7 cellular contexts compared by ENCODE assay signal in the genomic region with DNA sequence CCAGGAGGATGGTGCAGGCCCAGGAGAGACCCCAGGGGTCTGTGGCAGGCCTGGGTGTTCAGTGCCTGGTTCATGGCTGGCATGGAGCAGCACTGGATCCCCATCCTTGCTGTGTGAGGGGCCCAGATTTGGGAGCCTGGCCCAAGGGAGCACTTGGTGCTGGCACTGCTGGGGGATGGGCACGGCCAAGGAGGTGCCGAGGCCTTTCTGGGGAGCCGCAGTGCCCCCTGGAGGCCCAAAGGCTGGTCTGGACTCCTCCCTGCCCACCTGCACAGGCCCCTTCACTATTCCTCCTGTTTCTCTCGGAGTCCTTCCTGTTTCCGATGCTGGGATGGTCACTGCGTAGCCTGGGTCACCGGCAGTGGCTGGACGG. TPM values are rescaled to one million over a fixed set of nuclear protein-coding genes. Genes with fewer than 3 reads are reported as not detected.
A peak's percentile ranks its signal among the peaks of the same experiment; 100 is the strongest.
DNase-seq lines count a peak whose midpoint lies in the region; ATAC-seq and TF ChIP-seq lines count a peak whose summit lies in the region.

No MANE protein-coding gene starts in this region.

- no peak overlapping the region for H3K18ac ChIP-seq in mesenchymal stem cell (ENCODE audit: low read depth in 1 of 2, low read length in 2 of 2)

- H3K27me3 ChIP-seq in HL-60 (ENCODE audit: insufficient read depth, poor library complexity, severe bottlenecking) (no peaks in the 10 kb centered on the region), mesenchymal stem cell (ENCODE audit: control insufficient read depth in 1 of 2, insufficient read depth in 1 of 2, low read length in 2 of 2) (peaks cover 0 to 7% of the 10 kb centered on the region in 2 experiments)

- no peak overlapping the region for H3K4ac ChIP-seq in mesenchymal stem cell (ENCODE audit: low read depth in 1 of 2, low read length in 2 of 2)

- H2BK5ac ChIP-seq in mesenchymal stem cell (ENCODE audit: low read depth, low read length, poor library complexity, severe bottlenecking) = no peak overlapping the region

- H3K27ac ChIP-seq in HL-60 (replicated peaks) = peak overlapping the region; percentile 76; the same call in 1 of the 2 replicates
- no peak overlapping the region for H3K27ac ChIP-seq in mesenchymal stem cell (ENCODE audit: low read length, poor library complexity, severe bottlenecking)

- no peak overlapping the region for H2AK5ac ChIP-seq in mesenchymal stem cell (ENCODE audit: low read length, severe bottlenecking)

- 86% methylated on average over 6 of the region's 8 CpGs for WGBS in mesenchymal stem cell

- no peak overlapping the region for H3K14ac ChIP-seq in mesenchymal stem cell (ENCODE audit: low read length in 2 of 2)

- peaks cover 30% of the 10 kb centered on the region for H3K4me1 ChIP-seq in mesenchymal stem cell (ENCODE audit: control insufficient read depth, insufficient read depth, low read depth, low read length)

- no peak overlapping the region for H4K91ac ChIP-seq in mesenchymal stem cell (ENCODE audit: low read length)

- DNase-seq in ELF-1 (ENCODE audit: low read depth, low spot score) (peak; percentile 62), HL-60 (ENCODE audit: low read depth in 1 of 2, low spot score in 1 of 2) (peak in 1 of 2 experiments; percentile 29), mesenchymal stem cell (peak; percentile 18), putamen (ENCODE audit: low spot score) (no peak)
- DNase-seq in activated naive CD4-positive, alpha-beta T cell treated with anti-CD3 and anti-CD28 coated beads, Interleukin-2, amount 50 U/mL, for 16 hours = peak; percentile 26

- no peak overlapping the region for H3K4me2 ChIP-seq in mesenchymal stem cell (ENCODE audit: low read length, poor library complexity, severe bottlenecking)

- no peak overlapping the region for H2BK15ac ChIP-seq in mesenchymal stem cell (ENCODE audit: low read depth, poor library complexity, severe bottlenecking)

- TF ChIP-seq CTCF in HL-60 (IDR thresholded peaks at IDR 0.05; ENCODE audit: insufficient read depth, low read length) = peak; percentile 23

- H3K4me3 ChIP-seq in HL-60 (replicated peaks; ENCODE audit: insufficient read depth, low read length) (peak overlapping the region; percentile 79), mesenchymal stem cell (ENCODE audit: insufficient read depth in 1 of 2, low read depth in 1 of 2, low read length in 2 of 2) (no peak overlapping the region)

- peaks cover 4 to 24% of the 10 kb centered on the region in 2 experiments for H3K36me3 ChIP-seq in mesenchymal stem cell (ENCODE audit: control insufficient read depth in 1 of 2, insufficient read depth in 2 of 2, low read depth in 1 of 2, low read length in 2 of 2)

- H3K9ac ChIP-seq in mesenchymal stem cell (ENCODE audit: low read length) = no peak overlapping the region

- peaks cover 30% of the 10 kb centered on the region for H3K79me1 ChIP-seq in mesenchymal stem cell (replicated peaks; ENCODE audit: low read length, poor library complexity, severe bottlenecking)

- H2AFZ ChIP-seq in mesenchymal stem cell (ENCODE audit: low read depth, low read length) = no peak overlapping the region

- H2BK12ac ChIP-seq in mesenchymal stem cell (ENCODE audit: low read length in 2 of 2) = no peak overlapping the region

- ATAC-seq in HG02588 (IDR thresholded peaks at IDR 0.05; ENCODE audit: unreplicated experiment) = no peak
- no peak for ATAC-seq in HG03159 (IDR thresholded peaks at IDR 0.05; ENCODE audit: unreplicated experiment)

- no peaks in the 10 kb centered on the region for H3K9me3 ChIP-seq in mesenchymal stem cell (ENCODE audit: control insufficient read depth, low read length)

- no peak overlapping the region for H3K23ac ChIP-seq in mesenchymal stem cell (ENCODE audit: low read length in 2 of 2)

- H2BK120ac ChIP-seq in mesenchymal stem cell (ENCODE audit: low read depth, low read length) = no peak overlapping the region

- H4K8ac ChIP-seq in mesenchymal stem cell (ENCODE audit: low read length) = no peak overlapping the region

RNA-seq across cellular contexts. Expression of gene LRCOL1, which starts 48.6 kb away (rescaled TPM):
- not detected for polyA plus RNA-seq in mesenchymal stem cell (2013, experiment 1 of 2)
- polyA plus RNA-seq in mesenchymal stem cell (2013, experiment 2 of 2) = not detected

RNA-seq across cellular contexts. Expression of gene P2RX2, which starts 56.8 kb away (rescaled TPM):
- polyA plus RNA-seq in mesenchymal stem cell (2013, experiment 1 of 2) = not detected
- not detected for polyA plus RNA-seq in mesenchymal stem cell (2013, experiment 2 of 2)
